ENCODE assay signal across 15 cellular contexts in genomic region chr12:94707892-94708291, GRCh38. TPM values are rescaled to one million over a fixed set of nuclear protein-coding genes. Genes with fewer than 3 reads are reported as not detected.
DNase-seq lines count a peak whose midpoint lies in the region; ATAC-seq, FAIRE-seq and TF ChIP-seq lines count a peak whose summit lies in the region.
"Had no signal": no experiment of that assay in that cellular context is flagged by ENCODE, and none has a peak within 500 bp of the region (broad histone marks: within the 10 kb centered on the region; RNA-seq: fewer than 3 reads in every experiment).

No MANE protein-coding gene starts in this region.

- DNase-seq in astrocyte (ENCODE audit: low read depth) (peak; percentile 26), fibroblast of villous mesenchyme (ENCODE audit: low read depth) (peak; percentile 73), mucosa of gallbladder (ENCODE audit: low spot score) (peak; percentile 39), tibial artery (peak; percentile 38 to 70), H4 (ENCODE audit: low spot score) (no peak), NCI-H2227 (lab: John Stamatoyannopoulos, UW; ENCODE audit: unreplicated experiment) (no peak)
- no peak for DNase-seq in activated CD4-positive, alpha-beta T cell treated with anti-CD3 and anti-CD28 coated beads, Interleukin-2, amount 10 ng/mL, durations not matched to agents 24 days and 14 days
- DNase-seq: DMS53; gastrocnemius medialis; NCI-H1092; stimulated activated CD4-positive, alpha-beta T cell treated with anti-CD3 and anti-CD28 coated beads, Interleukin-4, amount 100 ng/mL, for 1 hour had no signal

- no peak overlapping the region for H3K27ac Mint-ChIP-seq in astrocyte (ENCODE audit: unreplicated experiment)
- no peak overlapping the region for H3K27ac Mint-ChIP-seq in activated CD4-positive, alpha-beta T cell treated with anti-CD3 and anti-CD28 coated beads, Interleukin-2, amount 10 ng/mL, durations not matched to agents 24 days and 14 days
- H3K27ac Mint-ChIP-seq: T-helper 1 cell treated with Interleukin-12 subunit alpha and Interleukin-12 subunit beta and Interleukin-4 antibody, amounts not matched to agents 30 μg/mL and 1 μg/mL, for 36 hours had no signal

- H3K4me3 ChIP-seq in astrocyte (ENCODE audit: insufficient read depth, low read depth, low read length) (no peak overlapping the region), fibroblast of villous mesenchyme (ENCODE audit: low read depth, low read length) (no peak overlapping the region), tibial artery (no peak overlapping the region)
- H3K4me3 ChIP-seq: BLaER1, gastrocnemius medialis had no signal

- intact Hi-C loops in tibial artery (cut with DNase I; ENCODE audit: low total_unique reads), result no loop called here
- intact Hi-C loops in activated CD4-positive, alpha-beta T cell treated with anti-CD3 and anti-CD28 coated beads, Interleukin-2, amount 10 ng/mL, durations not matched to agents 24 days and 14 days (cut with micrococcal nuclease), result no loop called here

- H3K27ac ChIP-seq in astrocyte (ENCODE audit: low read depth, low read length) (no peak overlapping the region), tibial artery (peak overlapping the region; percentile 10 to 25)
- H3K27ac ChIP-seq: BLaER1, gastrocnemius medialis had no signal

- no peak overlapping the region for H3K4me2 ChIP-seq in astrocyte (ENCODE audit: low read length)
- H3K4me2 ChIP-seq: BLaER1 had no signal

- TF ChIP-seq CTCF in astrocyte (IDR thresholded peaks at IDR 0.05; ENCODE audit: insufficient read depth, low read depth, low read length) (no peak), fibroblast of villous mesenchyme (IDR thresholded peaks at IDR 0.05; ENCODE audit: insufficient read depth, low read depth, low read length) (no peak), tibial artery (IDR thresholded peaks at IDR 0.05) (no peak)

- peaks cover 3% of the 10 kb centered on the region for H3K27me3 Mint-ChIP-seq in astrocyte (ENCODE audit: low read depth, unreplicated experiment)
- H3K27me3 Mint-ChIP-seq in activated CD4-positive, alpha-beta T cell treated with anti-CD3 and anti-CD28 coated beads, Interleukin-2, amount 10 ng/mL, durations not matched to agents 24 days and 14 days, result peaks cover 18% of the 10 kb centered on the region

- H3K79me2 ChIP-seq in astrocyte (ENCODE audit: insufficient read depth, low read length), result no peaks in the 10 kb centered on the region

- H3K27me3 ChIP-seq in astrocyte (ENCODE audit: insufficient read depth, low read length) (peaks cover 2% of the 10 kb centered on the region), tibial artery (no peaks in the 10 kb centered on the region)
- H3K27me3 ChIP-seq: BLaER1, gastrocnemius medialis had no signal

- ATAC-seq in HG03196 (IDR thresholded peaks at IDR 0.05; ENCODE audit: unreplicated experiment), result no peak

- H3K9me3 Mint-ChIP-seq in astrocyte (ENCODE audit: unreplicated experiment), result no peaks in the 10 kb centered on the region
- no peaks in the 10 kb centered on the region for H3K9me3 Mint-ChIP-seq in activated CD4-positive, alpha-beta T cell treated with anti-CD3 and anti-CD28 coated beads, Interleukin-2, amount 10 ng/mL, durations not matched to agents 24 days and 14 days
- H3K9me3 Mint-ChIP-seq: T-helper 1 cell treated with Interleukin-12 subunit alpha and Interleukin-12 subunit beta and Interleukin-4 antibody, amounts not matched to agents 30 μg/mL and 1 μg/mL, for 36 hours had no signal

- no peak overlapping the region for H3K9ac ChIP-seq in astrocyte (ENCODE audit: low read length)
- H3K9ac ChIP-seq: BLaER1 had no signal

- FAIRE-seq in astrocyte (lab: Jason Lieb, UNC), result no peak
- FAIRE-seq: islet of Langerhans had no signal

- peaks cover 10% of the 10 kb centered on the region for H3K4me1 ChIP-seq in astrocyte (ENCODE audit: insufficient read depth, low read length)
- H3K4me1 ChIP-seq in tibial artery, result peaks cover 0 to 51% (median 26%) of the 10 kb centered on the region in 4 donors

- peaks cover 15% of the 10 kb centered on the region for H3K4me1 Mint-ChIP-seq in astrocyte (ENCODE audit: low read depth, unreplicated experiment)
- H3K4me1 Mint-ChIP-seq in activated CD4-positive, alpha-beta T cell treated with anti-CD3 and anti-CD28 coated beads, Interleukin-2, amount 10 ng/mL, durations not matched to agents 24 days and 14 days, result no peaks in the 10 kb centered on the region

- no peak overlapping the region for H2AFZ ChIP-seq in astrocyte (ENCODE audit: low read depth, low read length)

- H3K9me3 ChIP-seq in astrocyte (ENCODE audit: insufficient read depth, low read depth, low read length) (no peaks in the 10 kb centered on the region), tibial artery (no peaks in the 10 kb centered on the region)
- H3K9me3 ChIP-seq: BLaER1, gastrocnemius medialis had no signal

- no peak overlapping the region for H3K4me3 Mint-ChIP-seq in astrocyte (ENCODE audit: unreplicated experiment)
- no peak overlapping the region for H3K4me3 Mint-ChIP-seq in activated CD4-positive, alpha-beta T cell treated with anti-CD3 and anti-CD28 coated beads, Interleukin-2, amount 10 ng/mL, durations not matched to agents 24 days and 14 days
- H3K4me3 Mint-ChIP-seq: T-helper 1 cell treated with Interleukin-12 subunit alpha and Interleukin-12 subunit beta and Interleukin-4 antibody, amounts not matched to agents 30 μg/mL and 1 μg/mL, for 36 hours had no signal

- no peaks in the 10 kb centered on the region for H3K36me3 ChIP-seq in astrocyte (ENCODE audit: insufficient read depth, low read length)
- no peaks in the 10 kb centered on the region for H3K36me3 ChIP-seq in tibial artery
- H3K36me3 ChIP-seq: BLaER1, gastrocnemius medialis had no signal

- no peaks in the 10 kb centered on the region for H4K20me1 ChIP-seq in astrocyte (ENCODE audit: insufficient read depth, low read length)
- H4K20me1 ChIP-seq: BLaER1 had no signal

- H3K36me3 Mint-ChIP-seq in astrocyte (ENCODE audit: low read depth, unreplicated experiment), result no peaks in the 10 kb centered on the region
- no peaks in the 10 kb centered on the region for H3K36me3 Mint-ChIP-seq in activated CD4-positive, alpha-beta T cell treated with anti-CD3 and anti-CD28 coated beads, Interleukin-2, amount 10 ng/mL, durations not matched to agents 24 days and 14 days (ENCODE audit: low read depth)

RNA-seq across cellular contexts. Expression of gene TMCC3, which starts 57.5 kb away (rescaled TPM):
- total RNA-seq in astrocyte (2.8 and 3.5 TPM in 2 replicates), fibroblast of villous mesenchyme (1.6 and 1.7 TPM in 2 replicates), mucosa of gallbladder (6.1 TPM)
- total RNA-seq in H4 (2014; rRNA removed; shearing (Covaris generic)), result 0.43 and 0.84 TPM in 2 replicates
- 0.02 TPM in 1 of 2 replicates, not detected in the other for total RNA-seq in activated CD4-positive, alpha-beta T cell treated with anti-CD3 and anti-CD28 coated beads, Interleukin-2, amount 10 ng/mL, durations not matched to agents 24 days and 14 days

Comparison
In these comparisons a context has a peak if more than half of its experiments do, and no peak if none do; other contexts are left out.
1. DNase-seq: peak in astrocyte (single experiment), fibroblast of villous mesenchyme (single experiment), mucosa of gallbladder (single experiment) and tibial artery (2 of 2); none in H4 (single experiment), activated CD4-positive, alpha-beta T cell treated with anti-CD3 and anti-CD28 coated beads, Interleukin-2, amount 10 ng/mL, durations not matched to agents 24 days and 14 days (single experiment) and NCI-H2227 (single experiment).